In genomic region chr16:22195695-22196558, GRCh38 we compare ENCODE assay signal across 1 cellular context.
TF ChIP-seq lines count a peak whose summit lies in the region.

No MANE protein-coding gene starts in this region.

TF ChIP-seq in HepG2, 621 proteins besides CTCF, POLR2A, EP300 and RAD21 (continued from another document):
- TF ChIP-seq REL (CRISPR knock-in tag; conservative IDR thresholded peaks at IDR 0.05) (no peak; the same call in 1 of the 2 replicates), FOXK1 (CRISPR knock-in tag; IDR thresholded peaks at IDR 0.05; ENCODE audit: borderline replicate concordance, low read depth) (peak; percentile 94), CHD2 (IDR thresholded peaks at IDR 0.05; ENCODE audit: low read depth, low read length) (peak; percentile 83), SIX1 (CRISPR knock-in tag; IDR thresholded peaks at IDR 0.05; ENCODE audit: borderline replicate concordance) (peak; percentile 78), SIN3B (IDR thresholded peaks at IDR 0.05; ENCODE audit: low read length) (peak; percentile 67; the same call in 1 of the 2 replicates), CREBL2 (CRISPR knock-in tag; IDR thresholded peaks at IDR 0.05; ENCODE audit: borderline replicate concordance) (peak; percentile 22; the same call in 1 of the 2 replicates), NKX3-1 (CRISPR knock-in tag; IDR thresholded peaks at IDR 0.05) (no peak), ZNF260 (CRISPR knock-in tag; IDR thresholded peaks at IDR 0.05; ENCODE audit: borderline replicate concordance, low read depth) (no peak), JUND (CRISPR knock-in tag; IDR thresholded peaks at IDR 0.05) (0 out of 2 replicates have a peak, but pooled peaks have one; percentile 18), ZNF468 (CRISPR knock-in tag; IDR thresholded peaks at IDR 0.05) (no peak), MED8 (CRISPR knock-in tag; IDR thresholded peaks at IDR 0.05; ENCODE audit: insufficient replicate concordance) (no peak), KMT2B (CRISPR knock-in tag; IDR thresholded peaks at IDR 0.05) (peak; percentile 90), ATF7-NPFF (CRISPR knock-in tag; IDR thresholded peaks at IDR 0.05; ENCODE audit: low read depth) (peak; percentile 75; the same call in 1 of the 2 replicates), TCF7L2 (IDR thresholded peaks at IDR 0.05; ENCODE audit: low read depth, low read length) (no peak), ZNF510 (CRISPR knock-in tag; IDR thresholded peaks at IDR 0.05; ENCODE audit: low read depth) (no peak), ZNF740 (CRISPR knock-in tag; IDR thresholded peaks at IDR 0.05) (no peak; the same call in 1 of the 2 replicates), KAT2B (IDR thresholded peaks at IDR 0.05; ENCODE audit: borderline replicate concordance, low read depth, low read length) (no peak), ZNF552 (CRISPR knock-in tag; IDR thresholded peaks at IDR 0.05; ENCODE audit: borderline replicate concordance) (peak; percentile 86; the same call in 1 of the 2 replicates), U2AF2 (IDR thresholded peaks at IDR 0.05; ENCODE audit: low read depth, low read length) (no peak), ZNF703 (CRISPR knock-in tag; IDR thresholded peaks at IDR 0.05; ENCODE audit: borderline replicate concordance) (peak; percentile 18; the same call in 1 of the 2 replicates), GABPB1 (CRISPR knock-in tag; IDR thresholded peaks at IDR 0.05) (peak; percentile 70), TAF15 (IDR thresholded peaks at IDR 0.05; ENCODE audit: low read depth, low read length, poor library complexity, severe bottlenecking) (no peak), SKI (IDR thresholded peaks at IDR 0.05; ENCODE audit: partially characterized antibody) (no peak), CEBPB (IDR thresholded peaks at IDR 0.05; ENCODE audit: borderline replicate concordance, low read depth, low read length) (no peak), HDAC2 (CRISPR knock-in tag; IDR thresholded peaks at IDR 0.05) (peak; percentile 70), ZNF709 (CRISPR knock-in tag; IDR thresholded peaks at IDR 0.05) (peak; percentile 25; the same call in 1 of the 2 replicates), PHF8 (CRISPR knock-in tag; IDR thresholded peaks at IDR 0.05) (peak; percentile 69), HINFP (CRISPR knock-in tag; IDR thresholded peaks at IDR 0.05; ENCODE audit: low read depth) (peak; percentile 92), ZNF383 (CRISPR knock-in tag; IDR thresholded peaks at IDR 0.05; ENCODE audit: borderline replicate concordance) (peak; percentile 97), ZNF772 (CRISPR knock-in tag; IDR thresholded peaks at IDR 0.05) (peak; percentile 98), RBFOX2 (IDR thresholded peaks at IDR 0.05; ENCODE audit: low read depth, low read length) (peak; percentile 66), GFI1 (CRISPR knock-in tag; IDR thresholded peaks at IDR 0.05; ENCODE audit: borderline replicate concordance) (peak; percentile 54; the same call in 1 of the 2 replicates), ELF4 (CRISPR knock-in tag; IDR thresholded peaks at IDR 0.05; ENCODE audit: borderline replicate concordance) (peak; percentile 79; the same call in 1 of the 2 replicates), CREM (IDR thresholded peaks at IDR 0.05) (peak; percentile 64; the same call in 1 of the 2 replicates), CREM (CRISPR knock-in tag; IDR thresholded peaks at IDR 0.05) (no peak), ZNF496 (CRISPR knock-in tag; IDR thresholded peaks at IDR 0.05; ENCODE audit: insufficient replicate concordance) (no peak), ZNF318 (CRISPR knock-in tag; IDR thresholded peaks at IDR 0.05) (no peak; the same call in none of the 2 replicates), PAXIP1 (CRISPR knock-in tag; conservative IDR thresholded peaks at IDR 0.05) (peak; percentile 66), KDM3A (CRISPR knock-in tag; IDR thresholded peaks at IDR 0.05; ENCODE audit: low read depth) (peak; percentile 87; the same call in 1 of the 2 replicates), ZNF205 (CRISPR knock-in tag; IDR thresholded peaks at IDR 0.05) (peak; percentile 92)
